In the genomic region with DNA sequence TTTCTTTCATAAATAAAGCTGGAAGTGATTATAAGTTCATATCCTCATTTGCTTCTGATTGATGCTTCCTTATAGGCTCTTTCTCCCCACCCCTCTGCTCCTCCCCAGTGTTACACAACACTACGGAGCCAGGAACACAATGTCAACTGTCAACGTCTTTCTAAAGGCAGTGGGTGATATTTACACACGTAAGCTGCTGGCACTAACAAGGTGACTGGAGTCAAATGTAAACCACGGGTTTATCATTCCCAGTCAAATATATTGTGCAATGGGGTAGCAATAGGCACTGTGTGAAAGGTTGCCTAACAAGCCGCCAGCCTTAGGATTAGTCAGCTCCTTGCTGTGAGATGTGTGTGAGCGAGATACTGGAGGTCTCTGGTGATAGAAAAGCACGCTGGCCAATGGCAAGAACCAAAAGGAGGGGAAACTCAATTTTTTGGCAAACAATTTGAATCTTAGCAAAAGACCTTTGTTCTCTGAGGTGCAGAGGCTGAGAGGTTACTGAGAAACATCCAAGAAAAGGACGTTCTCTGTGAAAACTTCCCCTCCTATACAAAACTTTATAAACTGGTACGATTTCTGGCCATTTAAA, we compare ENCODE assay signal across 8 cellular contexts. TPM values are rescaled to one million over a fixed set of nuclear protein-coding genes. Genes with fewer than 3 reads are reported as not detected.
DNase-seq lines count a peak whose midpoint lies in the region; ATAC-seq and TF ChIP-seq lines count a peak whose summit lies in the region.

No MANE protein-coding gene starts in this region.

- peak overlapping the region; percentile 14 for H3K4me3 Mint-ChIP-seq in Calu3 (ENCODE audit: low read depth, unreplicated experiment)

- H3K4me1 Mint-ChIP-seq in Calu3 (ENCODE audit: low read depth, unreplicated experiment), result peaks cover 17% of the 10 kb centered on the region

- H3K36me3 ChIP-seq in MG63, result no peaks in the 10 kb centered on the region

- no peaks in the 10 kb centered on the region for H3K9me3 ChIP-seq in MG63

- DNase-seq in Calu3, result peak; percentile 81
- DNase-seq in MG63, result peak; percentile 88
- peak; percentile 88 for DNase-seq in astrocyte of the hippocampus (ENCODE audit: low read depth, low spot score)
- peak; percentile 79 for DNase-seq in iPS-NIHi7 (ENCODE audit: extremely low spot score)
- DNase-seq in stromal cell of bone marrow (ENCODE audit: low read depth), result peak; percentile 95
- DNase-seq in DMS 273 (lab: John Stamatoyannopoulos, UW; ENCODE audit: unreplicated experiment), result no peak
- DNase-seq in activated CD4-positive, alpha-beta T cell treated with anti-CD3 and anti-CD28 coated beads for 48 hours, result no peak

- peak overlapping the region; percentile 91 for H3K27ac Mint-ChIP-seq in Calu3 (ENCODE audit: unreplicated experiment)

- no peaks in the 10 kb centered on the region for H3K27me3 ChIP-seq in MG63

- no peaks in the 10 kb centered on the region for H3K9me3 Mint-ChIP-seq in Calu3 (ENCODE audit: low read depth, unreplicated experiment)

- H3K27me3 Mint-ChIP-seq in Calu3 (ENCODE audit: unreplicated experiment), result no peaks in the 10 kb centered on the region

- intact Hi-C loops in Calu3 (cut with micrococcal nuclease; ENCODE audit: unreplicated experiment), result loop anchor here (1.0 to 2.0 kb wide), 2 partner anchors 15 to 34 kb away; no protein-coding TSS in a partner anchor

- ATAC-seq in GM19395 (IDR thresholded peaks at IDR 0.05; ENCODE audit: unreplicated experiment), result no peak

- CTCF ChIA-PET in Calu3 (lab: Charles Lee), result interaction anchor here (0.9 to 2.3 kb wide), 5 partner anchors 22 to 44 kb away, joined by 3 to 16 read pairs (median 6); a partner anchor contains a TSS

- TF ChIP-seq CTCF in Calu3 (IDR thresholded peaks at IDR 0.05; ENCODE audit: unreplicated experiment), result no peak

- BruUV-seq in Calu3 (replicated peaks; lab: Mats Ljungman, UMichigan), result no TSS peak

- H3K4me3 ChIP-seq in MG63, result peak overlapping the region; percentile 4

- H3K36me3 Mint-ChIP-seq in Calu3 (ENCODE audit: insufficient read depth, unreplicated experiment), result peaks cover 11% of the 10 kb centered on the region

RNA-seq across cellular contexts. Expression of a gene that starts 22.1 kb away (rescaled TPM):
- 98.6 and 105 TPM in 2 replicates for total RNA-seq in Calu3 (2022)
- 37.7 and 51.3 TPM in 2 replicates for total RNA-seq in MG63 (2014; rRNA removed; shearing (Covaris generic); ENCODE audit: low replicate concordance)

Comparison
In these comparisons a context has a peak if more than half of its experiments do, and no peak if none do; other contexts are left out.
1. DNase-seq: peak in Calu3 (single experiment), MG63 (single experiment), astrocyte of the hippocampus (single experiment), iPS-NIHi7 (single experiment) and stromal cell of bone marrow (single experiment); none in DMS 273 (single experiment) and activated CD4-positive, alpha-beta T cell treated with anti-CD3 and anti-CD28 coated beads for 48 hours (single experiment).